In genomic region chr3:147864754-147865354, GRCh38 we compare ENCODE assay signal across 13 cellular contexts.
"Had no signal": no experiment of that assay in that cellular context is flagged by ENCODE, and none has a peak within 500 bp of the region (broad histone marks: within the 10 kb centered on the region; RNA-seq: fewer than 3 reads in every experiment).

No MANE protein-coding gene starts in this region.

- H3K9me3 ChIP-seq: ascending aorta, ovary, thoracic aorta had no signal

- H3K4me3 ChIP-seq: ascending aorta, cardiac muscle cell, dorsolateral prefrontal cortex, ovary, thoracic aorta had no signal

- H3K27ac ChIP-seq: ascending aorta, cardiac muscle cell, dorsolateral prefrontal cortex, ovary, thoracic aorta, VCaP had no signal

- H3K36me3 ChIP-seq: ascending aorta, cardiac muscle cell, ovary, thoracic aorta had no signal

- ATAC-seq: activated naive CD8-positive, alpha-beta T cell treated with anti-CD3 and anti-CD28 coated beads, Interleukin-2, amount 50 U/mL, for 24 hours; T-cell had no signal

- DNase-seq: activated CD4-positive, alpha-beta T cell treated with anti-CD3 and anti-CD28 coated beads for 1 hour; activated CD4-positive, alpha-beta T cell treated with anti-CD3 and anti-CD28 coated beads, Interleukin-2, amount 50 U/mL, for 4 hours; activated naive CD4-positive, alpha-beta T cell treated with anti-CD3 and anti-CD28 coated beads for 36 hours; activated naive CD8-positive, alpha-beta T cell treated with anti-CD3 and anti-CD28 coated beads, Interleukin-2, amount 50 U/mL, for 24 hours; dorsolateral prefrontal cortex; ovary; stimulated activated CD4-positive, alpha-beta T cell treated with anti-CD3 and anti-CD28 coated beads, Interleukin-1b, Interleukin-23, amount 100 ng/mL, for 48 hours; T-cell; T-helper 9 cell had no signal

- H3K4me1 ChIP-seq: ascending aorta had no signal

- H3K27me3 ChIP-seq: ascending aorta, cardiac muscle cell, dorsolateral prefrontal cortex, ovary had no signal
